In the genomic region with DNA sequence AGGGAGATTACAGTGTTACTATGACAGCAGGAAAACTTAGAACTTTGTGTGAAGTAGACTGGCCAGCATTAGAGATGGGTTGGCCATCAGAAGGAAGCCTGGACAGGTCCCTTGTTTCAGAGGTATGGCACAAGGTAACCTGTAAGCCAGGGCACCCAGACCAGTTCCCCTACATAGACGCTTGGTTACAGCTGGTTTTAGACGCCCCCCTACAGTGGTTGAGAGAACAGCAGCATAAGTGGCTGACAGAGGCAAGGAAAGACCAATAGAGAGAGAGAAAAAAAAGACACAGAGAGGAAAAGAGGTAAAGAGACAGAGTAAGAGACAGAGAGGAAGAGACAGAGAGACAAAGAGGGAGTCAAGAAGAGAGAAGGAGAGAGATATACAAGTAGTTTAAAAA, we compare ENCODE assay signal across 28 cellular contexts.
"Had no signal": no experiment of that assay in that cellular context is flagged by ENCODE, and none has a peak within 500 bp of the region (broad histone marks: within the 10 kb centered on the region; RNA-seq: fewer than 3 reads in every experiment).

No MANE protein-coding gene starts in this region.

- ATAC-seq: activated CD4-positive, alpha-beta T cell treated with anti-CD3 and anti-CD28 coated beads for 36 hours; activated CD4-positive, CD25-positive, alpha-beta regulatory T cell treated with anti-CD3 and anti-CD28 coated beads, Interleukin-2, amount 50 U/mL, for 24 hours; activated CD8-positive, alpha-beta T cell treated with anti-CD3 and anti-CD28 coated beads, Interleukin-2, amount 10 ng/mL, durations not matched to agents 7 days and 5 days; activated naive CD8-positive, alpha-beta T cell treated with anti-CD3 and anti-CD28 coated beads, Interleukin-2, amount 50 U/mL, for 24 hours; activated T-cell treated with anti-CD3 and anti-CD28 coated beads, Interleukin-2, amount 50 U/mL, for 4 hours; Panc1 had no signal

- H3K27me3 ChIP-seq: SJCRH30 had no signal

- H3K27ac ChIP-seq: SJCRH30, SK-N-MC had no signal

- H3K27me3 Mint-ChIP-seq: activated CD4-positive, alpha-beta T cell treated with anti-CD3 and anti-CD28 coated beads, Interleukin-2, amount 10 ng/mL, durations not matched to agents 7 days and 5 days; activated naive CD4-positive, alpha-beta T cell treated with anti-CD3 and anti-CD28 coated beads, Interleukin-2, amount 10 ng/mL, durations not matched to agents 7 days and 5 days had no signal

- H3K4me3 Mint-ChIP-seq: activated CD4-positive, alpha-beta T cell treated with anti-CD3 and anti-CD28 coated beads for 36 hours; activated CD4-positive, alpha-beta T cell treated with anti-CD3 and anti-CD28 coated beads, Interleukin-2, amount 10 ng/mL, durations not matched to agents 7 days and 5 days; activated CD8-positive, alpha-beta T cell treated with anti-CD3 and anti-CD28 coated beads, Interleukin-2, amount 10 ng/mL, durations not matched to agents 7 days and 5 days; activated naive CD4-positive, alpha-beta T cell treated with anti-CD3 and anti-CD28 coated beads, Interleukin-2, amount 10 ng/mL, durations not matched to agents 7 days and 5 days; activated naive CD8-positive, alpha-beta T cell; activated naive CD8-positive, alpha-beta T cell treated with anti-CD3 and anti-CD28 coated beads, Interleukin-2, amount 50 U/mL, for 24 hours; activated T-cell treated with anti-CD3 and anti-CD28 coated beads, Interleukin-2, amount 50 U/mL, for 4 hours; brain had no signal

- H3K27ac Mint-ChIP-seq: activated CD4-positive, alpha-beta T cell treated with anti-CD3 and anti-CD28 coated beads for 36 hours; activated CD4-positive, alpha-beta T cell treated with anti-CD3 and anti-CD28 coated beads, Interleukin-2, amount 10 ng/mL, durations not matched to agents 7 days and 5 days; activated CD8-positive, alpha-beta T cell treated with anti-CD3 and anti-CD28 coated beads, Interleukin-2, amount 10 ng/mL, durations not matched to agents 7 days and 5 days; activated naive CD4-positive, alpha-beta T cell treated with anti-CD3 and anti-CD28 coated beads, Interleukin-2, amount 10 ng/mL, durations not matched to agents 7 days and 5 days; activated naive CD8-positive, alpha-beta T cell; activated naive CD8-positive, alpha-beta T cell treated with anti-CD3 and anti-CD28 coated beads, Interleukin-2, amount 50 U/mL, for 24 hours; brain had no signal

- H3K9me3 Mint-ChIP-seq: activated CD4-positive, alpha-beta T cell treated with anti-CD3 and anti-CD28 coated beads, Interleukin-2, amount 10 ng/mL, durations not matched to agents 7 days and 5 days; activated naive CD4-positive, alpha-beta T cell treated with anti-CD3 and anti-CD28 coated beads, Interleukin-2, amount 10 ng/mL, durations not matched to agents 7 days and 5 days had no signal

- H3K4me1 Mint-ChIP-seq: activated CD4-positive, alpha-beta T cell treated with anti-CD3 and anti-CD28 coated beads for 36 hours; activated CD4-positive, alpha-beta T cell treated with anti-CD3 and anti-CD28 coated beads, Interleukin-2, amount 10 ng/mL, durations not matched to agents 7 days and 5 days; activated naive CD4-positive, alpha-beta T cell treated with anti-CD3 and anti-CD28 coated beads, Interleukin-2, amount 10 ng/mL, durations not matched to agents 7 days and 5 days; activated naive CD8-positive, alpha-beta T cell treated with anti-CD3 and anti-CD28 coated beads, Interleukin-2, amount 50 U/mL, for 24 hours had no signal

- DNase-seq: activated CD4-positive, alpha-beta T cell treated with anti-CD3 and anti-CD28 coated beads for 36 hours; activated CD4-positive, alpha-beta T cell treated with anti-CD3 and anti-CD28 coated beads, Interleukin-2, amount 10 ng/mL, durations not matched to agents 7 days and 5 days; activated CD4-positive, alpha-beta T cell treated with anti-CD3 and anti-CD28 coated beads, Interleukin-2, amount 50 U/mL, for 48 hours; activated CD8-positive, alpha-beta T cell treated with anti-CD3 and anti-CD28 coated beads, Interleukin-2, amount 10 ng/mL, durations not matched to agents 7 days and 5 days; activated effector memory CD4-positive, alpha-beta T cell treated with Interleukin-2 at 50 U/mL for 16 hours; activated naive CD4-positive, alpha-beta T cell treated with anti-CD3 and anti-CD28 coated beads, Interleukin-2, amount 10 ng/mL, durations not matched to agents 7 days and 5 days; activated naive CD8-positive, alpha-beta T cell treated with anti-CD3 and anti-CD28 coated beads, Interleukin-2, amount 50 U/mL, for 24 hours; activated T-cell treated with anti-CD3 and anti-CD28 coated beads for 4 hours; activated T-cell treated with anti-CD3 and anti-CD28 coated beads, Interleukin-2, amount 50 U/mL, for 4 hours; anterior cingulate cortex; caudate nucleus; cerebellar nuclear complex; NCI-H1092 treated with DMSO at 0.1 percent for 48 hours; NCI-H1417; NCI-H146; NCI-H187; NCI-H2081; NCI-H226; NCI-H524 treated with DMSO at 0.1 percent for 48 hours; NK-92 treated with Interleukin-12 subunit alpha and Interleukin-12 subunit beta, amount 100 ng/mL, for 24 hours; SHP77; SJCRH30; T1000 had no signal

- H3K36me3 ChIP-seq: SJCRH30 had no signal

- H3K36me3 Mint-ChIP-seq: activated naive CD4-positive, alpha-beta T cell treated with anti-CD3 and anti-CD28 coated beads, Interleukin-2, amount 10 ng/mL, durations not matched to agents 7 days and 5 days; activated naive CD8-positive, alpha-beta T cell had no signal

- H3K9me3 ChIP-seq: SJCRH30 had no signal

- H3K4me1 ChIP-seq: SJCRH30 had no signal

- H3K4me3 ChIP-seq: SJCRH30, SK-N-MC had no signal
